11 cellular contexts compared by ENCODE assay signal in genomic region chr12:125149160-125150108, GRCh38. TPM values are rescaled to one million over a fixed set of nuclear protein-coding genes. Genes with fewer than 3 reads are reported as not detected.
DNase-seq lines count a peak whose midpoint lies in the region; ATAC-seq, FAIRE-seq and TF ChIP-seq lines count a peak whose summit lies in the region.
"Had no signal": no experiment of that assay in that cellular context is flagged by ENCODE, and none has a peak within 500 bp of the region (broad histone marks: within the 10 kb centered on the region; RNA-seq: fewer than 3 reads in every experiment).

No MANE protein-coding gene starts in this region.

- TF ChIP-seq CTCF in keratinocyte (optimal IDR thresholded peaks at IDR 0.05 in 1 of 3, IDR thresholded peaks at IDR 0.05 in 1 of 3, conservative IDR thresholded peaks at IDR 0.05 in 1 of 3; ENCODE audit: extremely low read depth in 1 of 3, insufficient read depth in 2 of 3, low read length in 3 of 3) (no peak), left ventricle myocardium inferior (IDR thresholded peaks at IDR 0.05; ENCODE audit: borderline replicate concordance) (no peak)

- CTCF ChIA-PET in activated CD4-positive, alpha-beta T cell treated with anti-CD3 and anti-CD28 coated beads for 36 hours (lab: Charles Lee), result interaction anchor here (1.4 kb wide), 1 partner anchor 10 kb away, joined by 4 read pairs; no protein-coding TSS in a partner anchor

- H3K27ac Mint-ChIP-seq in activated CD4-positive, alpha-beta T cell treated with anti-CD3 and anti-CD28 coated beads for 36 hours, result no peak overlapping the region
- H3K27ac Mint-ChIP-seq: immature natural killer cell had no signal

- H3K27me3 ChIP-seq in keratinocyte (ENCODE audit: control insufficient read depth, extremely low read depth, insufficient read depth, low read length) (no peaks in the 10 kb centered on the region), left ventricle myocardium inferior (ENCODE audit: low read depth) (no peaks in the 10 kb centered on the region)

- dilution Hi-C loops in keratinocyte (cut with MboI; ENCODE audit: extremely low pct_ligation_motif_present, low sequenced_read_pairs), result no loop called here

- H3K4me3 ChIP-seq in keratinocyte (ENCODE audit: control insufficient read depth in 2 of 3, extremely low read depth in 1 of 3, insufficient read depth in 2 of 3, low read depth in 1 of 3, low read length in 3 of 3) (no peak overlapping the region), left ventricle myocardium inferior (no peak overlapping the region)

- DNase-seq in keratinocyte (ENCODE audit: low read depth, low spot score) (no peak), left ventricle myocardium inferior (no peak), NCI-H146 (lab: John Stamatoyannopoulos, UW) (no peak)
- no peak for DNase-seq in activated CD4-positive, alpha-beta T cell treated with anti-CD3 and anti-CD28 coated beads for 36 hours
- no peak for DNase-seq in stimulated activated CD4-positive, alpha-beta T cell treated with anti-CD3 and anti-CD28 coated beads, Interleukin-4, amount 100 ng/mL, for 24 hours
- DNase-seq: activated CD4-positive, alpha-beta T cell treated with anti-CD3 and anti-CD28 coated beads for 4 hours; immature natural killer cell; NCI-H2171 had no signal

- H3K4me2 ChIP-seq in keratinocyte (ENCODE audit: control insufficient read depth, extremely low read depth, insufficient read depth, low read depth, low read length), result no peak overlapping the region

- no peaks in the 10 kb centered on the region for H3K79me2 ChIP-seq in keratinocyte (ENCODE audit: control insufficient read depth, insufficient read depth, low read length)

- POLR2A ChIA-PET in activated CD4-positive, alpha-beta T cell treated with anti-CD3 and anti-CD28 coated beads for 36 hours (lab: Charles Lee), result no interaction called here

- peak; percentile 90 for ATAC-seq in GM18858 (IDR thresholded peaks at IDR 0.05; ENCODE audit: unreplicated experiment)
- peak; percentile 97 for ATAC-seq in GM21576 (IDR thresholded peaks at IDR 0.05; ENCODE audit: unreplicated experiment)
- ATAC-seq in HG03442 (IDR thresholded peaks at IDR 0.05; ENCODE audit: unreplicated experiment), result peak; percentile 94
- ATAC-seq in activated CD4-positive, alpha-beta T cell treated with anti-CD3 and anti-CD28 coated beads for 36 hours, result no peak

- no peaks in the 10 kb centered on the region for H3K9me3 Mint-ChIP-seq in activated CD4-positive, alpha-beta T cell treated with anti-CD3 and anti-CD28 coated beads for 36 hours (ENCODE audit: low read depth)
- H3K9me3 Mint-ChIP-seq: immature natural killer cell had no signal

- H3K9me1 ChIP-seq in keratinocyte (ENCODE audit: control insufficient read depth, extremely low read depth, insufficient read depth, low read length), result no peaks in the 10 kb centered on the region

- no peak overlapping the region for H3K4me3 Mint-ChIP-seq in activated CD4-positive, alpha-beta T cell treated with anti-CD3 and anti-CD28 coated beads for 36 hours
- H3K4me3 Mint-ChIP-seq: immature natural killer cell had no signal

- no peak overlapping the region for H2AFZ ChIP-seq in keratinocyte (ENCODE audit: control insufficient read depth, low read length)

- no peaks in the 10 kb centered on the region for H3K9me3 ChIP-seq in keratinocyte (ENCODE audit: control insufficient read depth, low read depth, low read length)
- H3K9me3 ChIP-seq in left ventricle myocardium inferior (replicated peaks), result no peaks in the 10 kb centered on the region

- H3K9ac ChIP-seq in keratinocyte (ENCODE audit: control insufficient read depth, extremely low read depth, insufficient read depth, low read length), result no peak overlapping the region

- peak; percentile 44 for FAIRE-seq in keratinocyte (lab: Jason Lieb, UNC)

- H3K4me1 Mint-ChIP-seq in activated CD4-positive, alpha-beta T cell treated with anti-CD3 and anti-CD28 coated beads for 36 hours, result no peaks in the 10 kb centered on the region
- H3K4me1 Mint-ChIP-seq: immature natural killer cell had no signal

- H4K20me1 ChIP-seq in keratinocyte (ENCODE audit: control insufficient read depth, extremely low read depth, insufficient read depth, low read length), result no peaks in the 10 kb centered on the region

- H3K36me3 ChIP-seq in keratinocyte (ENCODE audit: control insufficient read depth in 2 of 2, extremely low read depth in 1 of 2, insufficient read depth in 2 of 2, low read length in 2 of 2), result no peaks in the 10 kb centered on the region
- H3K36me3 ChIP-seq in left ventricle myocardium inferior, result no peaks in the 10 kb centered on the region

- peaks cover 12% of the 10 kb centered on the region for H3K4me1 ChIP-seq in keratinocyte (ENCODE audit: control insufficient read depth, extremely low read depth, insufficient read depth, low read length)
- peaks cover 3% of the 10 kb centered on the region for H3K4me1 ChIP-seq in left ventricle myocardium inferior

- no peaks in the 10 kb centered on the region for H3K36me3 Mint-ChIP-seq in activated CD4-positive, alpha-beta T cell treated with anti-CD3 and anti-CD28 coated beads for 36 hours (ENCODE audit: low read depth)
- H3K36me3 Mint-ChIP-seq: immature natural killer cell had no signal

- H3K27me3 Mint-ChIP-seq in activated CD4-positive, alpha-beta T cell treated with anti-CD3 and anti-CD28 coated beads for 36 hours, result no peaks in the 10 kb centered on the region

- intact Hi-C loops in activated CD4-positive, alpha-beta T cell treated with anti-CD3 and anti-CD28 coated beads for 36 hours (cut with DNase I, micrococcal nuclease), result no loop called here
- intact Hi-C loops in left ventricle myocardium inferior (cut with micrococcal nuclease), result no loop called here

- H3K27ac ChIP-seq in keratinocyte (ENCODE audit: control insufficient read depth, insufficient read depth, low read length), result no peak overlapping the region
- no peak overlapping the region for H3K27ac ChIP-seq in left ventricle myocardium inferior (replicated peaks)

RNA-seq across cellular contexts. Expression of gene TMEM132B, which starts 36.8 kb away (rescaled TPM):
- polyA plus RNA-seq in keratinocyte, result 0.34 to 1.3 TPM (median 0.66 TPM) in 3 replicates
- polyA plus RNA-seq in keratinocyte (2011; ENCODE audit: low read depth), result 0.15 TPM
- 0.21 and 0.22 TPM in 2 replicates for polyA plus RNA-seq in keratinocyte (2011; cell fraction: cytosol; rRNA removed)
- polyA plus RNA-seq in keratinocyte (2011; cell fraction: nucleus; rRNA removed), result 1.6 and 1.7 TPM in 2 replicates
- polyA plus RNA-seq in keratinocyte (2012; ENCODE audit: low replicate concordance), result 0.14 and 0.28 TPM in 2 replicates
- polyA minus RNA-seq in keratinocyte, result 0.46 to 0.85 TPM (median 0.61 TPM) in 3 replicates
- 0.19 TPM for polyA minus RNA-seq in keratinocyte (2011; cell fraction: cytosol; rRNA and poly(A)+ RNA removed)
- 0.53 and 1.6 TPM in 2 replicates for polyA minus RNA-seq in keratinocyte (2011; cell fraction: nucleus; rRNA and poly(A)+ RNA removed)
- total RNA-seq in activated CD4-positive, alpha-beta T cell treated with anti-CD3 and anti-CD28 coated beads for 36 hours, result not detected
- 4.6 TPM for total RNA-seq in left ventricle myocardium inferior
- polyA plus RNA-seq: immature natural killer cell had no signal
